In genomic region chr17:45241315-45242011, GRCh38 we compare ENCODE assay signal across 8 cellular contexts. TPM values are rescaled to one million over a fixed set of nuclear protein-coding genes. Genes with fewer than 3 reads are reported as not detected.
DNase-seq lines count a peak whose midpoint lies in the region; ATAC-seq and TF ChIP-seq lines count a peak whose summit lies in the region.

No MANE protein-coding gene starts in this region.

- CTCF ChIA-PET in IMR-90 (lab: Yijun Ruan, JAX) = interaction anchor here (0.5 to 1.6 kb wide), 2 partner anchors 23 to 652 kb away, joined by 3 to 4 read pairs; no protein-coding TSS in a partner anchor

- BruUV-seq in IMR-90 (replicated peaks; lab: Mats Ljungman, UMichigan) = no TSS peak

- no peak overlapping the region for H3K9ac ChIP-seq in IMR-90 (ENCODE audit: low read depth, low read length)

- H3K4me2 ChIP-seq in IMR-90 (ENCODE audit: low read depth, low read length) = no peak overlapping the region; the same call in 1 of the 2 replicates

- ATAC-seq in IMR-90 (ENCODE audit: low read depth) (no peak), T-helper 17 cell (no peak), left ventricle myocardium superior (peak; percentile 29), GM18498 (IDR thresholded peaks at IDR 0.05; ENCODE audit: unreplicated experiment) (no peak), GM18502 (IDR thresholded peaks at IDR 0.05; ENCODE audit: poor library complexity, unreplicated experiment) (no peak), GM21786 (IDR thresholded peaks at IDR 0.05; ENCODE audit: unreplicated experiment) (no peak)

- no peak for TF ChIP-seq POLR2A in IMR-90 (IDR thresholded peaks at IDR 0.05; ENCODE audit: low read depth, low read length)

- H3K9me3 ChIP-seq in IMR-90 (ENCODE audit: control insufficient read depth, insufficient read depth, low read length) (no peaks in the 10 kb centered on the region), T-helper 17 cell (ENCODE audit: control insufficient read depth, low read length, poor library complexity, severe bottlenecking) (no peaks in the 10 kb centered on the region)

- POLR2A ChIA-PET in IMR-90 (lab: Charles Lee; ENCODE audit: unreplicated experiment) = no interaction called here

- no peak overlapping the region for H2AK5ac ChIP-seq in IMR-90 (ENCODE audit: low read depth, low read length)

- no peak overlapping the region for H2BK20ac ChIP-seq in IMR-90 (ENCODE audit: low read depth, low read length)

- H3K4ac ChIP-seq in IMR-90 (ENCODE audit: low read depth, low read length) = no peak overlapping the region

- no peak overlapping the region for H4K91ac ChIP-seq in IMR-90 (ENCODE audit: insufficient read depth, low read depth, low read length)

- TF ChIP-seq RAD21 in IMR-90 (IDR thresholded peaks at IDR 0.05; ENCODE audit: low read length) = no peak

- DNase-seq in IMR-90 = no peak
- no peak for DNase-seq in T-helper 17 cell
- peak; percentile 57 for DNase-seq in left ventricle myocardium superior
- DNase-seq in retina = peak; percentile 78
- DNase-seq in activated CD4-positive, alpha-beta T cell treated with anti-CD3 and anti-CD28 coated beads for 4 hours = no peak

- no peak overlapping the region for H3K18ac ChIP-seq in IMR-90 (ENCODE audit: low read depth, low read length)

- H3K27ac ChIP-seq in IMR-90 (ENCODE audit: insufficient read depth, low read length) = no peak overlapping the region

- dilution Hi-C loops in IMR-90 (cut with HindIII; ENCODE audit: low sequenced_read_pairs, unreplicated experiment) = no loop called here

- TF ChIP-seq CTCF in IMR-90 (conservative IDR thresholded peaks at IDR 0.05; ENCODE audit: low read depth, low read length) = no peak

- H3K79me1 ChIP-seq in IMR-90 (ENCODE audit: low read depth in 1 of 2, low read length in 2 of 2) = 0 out of 4 replicates have a peak, but pooled peaks cover 0 to 3% of the 10 kb centered on the region in 2 experiments

- peaks cover 4% of the 10 kb centered on the region; the same call in 1 of the 2 replicates for H3K27me3 ChIP-seq in IMR-90 (ENCODE audit: control insufficient read depth, insufficient read depth, low read length)

- H4K8ac ChIP-seq in IMR-90 (ENCODE audit: low read depth in 2 of 2, low read length in 2 of 2) = no peak overlapping the region

- peaks cover 5% of the 10 kb centered on the region; the same call in 1 of the 2 replicates for H3K4me1 ChIP-seq in IMR-90 (ENCODE audit: control insufficient read depth, insufficient read depth, low read length)

- no peak overlapping the region for H3K14ac ChIP-seq in IMR-90 (replicated peaks; ENCODE audit: low read depth, low read length)

- peak overlapping the region; percentile 46 for H2AFZ ChIP-seq in IMR-90 (replicated peaks; ENCODE audit: low read length, poor library complexity)

- H2BK120ac ChIP-seq in IMR-90 (ENCODE audit: low read depth, low read length) = no peak overlapping the region

- H2AK9ac ChIP-seq in IMR-90 (replicated peaks; ENCODE audit: low read depth, low read length, poor library complexity) = no peak overlapping the region

- H3K27ac Mint-ChIP-seq in T-helper 17 cell = peak overlapping the region; percentile 21

- no peak overlapping the region for H3K4me3 ChIP-seq in IMR-90 (ENCODE audit: insufficient read depth, low read depth, low read length)

- H3K56ac ChIP-seq in IMR-90 (ENCODE audit: extremely low read depth, insufficient read depth, low read length) = no peak overlapping the region

- H2BK5ac ChIP-seq in IMR-90 (ENCODE audit: low read depth, low read length, poor library complexity, severe bottlenecking) = no peak overlapping the region

- no peaks in the 10 kb centered on the region for H4K20me1 ChIP-seq in IMR-90 (ENCODE audit: insufficient read depth, low read length)

- in situ Hi-C loops in IMR-90 (cut with MboI; ENCODE audit: low sequenced_read_pairs) = no loop called here

- H4K5ac ChIP-seq in IMR-90 (ENCODE audit: low read depth, low read length) = no peak overlapping the region

- no peak overlapping the region for H2BK15ac ChIP-seq in IMR-90 (ENCODE audit: low read depth, low read length)

- no peak overlapping the region for H3K4me3 Mint-ChIP-seq in T-helper 17 cell

- H3K36me3 ChIP-seq in IMR-90 (ENCODE audit: control insufficient read depth, insufficient read depth, low read length) = peaks cover 14% of the 10 kb centered on the region; the same call in 1 of the 2 replicates

- H3K27me3 Mint-ChIP-seq in T-helper 17 cell = no peaks in the 10 kb centered on the region

- H3K36me3 Mint-ChIP-seq in T-helper 17 cell (ENCODE audit: low read depth) = peaks cover 12% of the 10 kb centered on the region

- intact Hi-C loops in IMR-90 (cut with micrococcal nuclease) = no loop called here
- intact Hi-C loops in left ventricle myocardium superior (cut with micrococcal nuclease) = no loop called here

- 11% methylated on average over 19 of the region's 60 CpGs; no CpG with 5 or more reads in 1 of the 2 experiments for WGBS in IMR-90 (ENCODE audit: extremely low coverage in 2 of 2, insufficient read length in 1 of 2), 2 experiments

- H3K9me1 ChIP-seq in IMR-90 (ENCODE audit: insufficient read depth, low read length) = 0 out of 2 replicates have a peak, but pooled peaks cover 2% of the 10 kb centered on the region

- H3K23ac ChIP-seq in IMR-90 (ENCODE audit: low read depth, low read length) = no peak overlapping the region

- peaks cover 32% of the 10 kb centered on the region for H3K4me1 Mint-ChIP-seq in T-helper 17 cell

TF ChIP-seq in IMR-90, 13 proteins besides CTCF, POLR2A, EP300 and RAD21:
- no peak for TF ChIP-seq MAFK (IDR thresholded peaks at IDR 0.05; ENCODE audit: low read depth, low read length)
- no peak for TF ChIP-seq USF2 (IDR thresholded peaks at IDR 0.05; ENCODE audit: low read depth, low read length)
- TF ChIP-seq ELK1 (IDR thresholded peaks at IDR 0.05; ENCODE audit: borderline replicate concordance, low read depth, low read length) = no peak
- no peak for TF ChIP-seq CEBPB (IDR thresholded peaks at IDR 0.05; ENCODE audit: low read depth, low read length)
- no peak for TF ChIP-seq FOS (IDR thresholded peaks at IDR 0.05; ENCODE audit: low read depth, low read length)
- TF ChIP-seq MAZ (IDR thresholded peaks at IDR 0.05; ENCODE audit: borderline replicate concordance, low read depth, low read length) = no peak
- no peak for TF ChIP-seq RFX5 (IDR thresholded peaks at IDR 0.05; ENCODE audit: low read depth, low read length)
- TF ChIP-seq RCOR1 (IDR thresholded peaks at IDR 0.05; ENCODE audit: insufficient replicate concordance, low read length) = no peak
- no peak for TF ChIP-seq NFE2L2 (IDR thresholded peaks at IDR 0.05; ENCODE audit: low read depth, low read length)
- no peak for TF ChIP-seq MXI1 (IDR thresholded peaks at IDR 0.05; ENCODE audit: borderline replicate concordance, low read depth, low read length)
- no peak for TF ChIP-seq SMC3 (IDR thresholded peaks at IDR 0.05; ENCODE audit: low read depth, low read length)
- no peak for TF ChIP-seq CHD1 (IDR thresholded peaks at IDR 0.05; ENCODE audit: low read depth, low read length)
- TF ChIP-seq BHLHE40 (IDR thresholded peaks at IDR 0.05; ENCODE audit: low read depth, low read length) = no peak
TF ChIP-seq in IMR-90: peak in this region for 0.

RNA-seq across cellular contexts. Expression of gene FMNL1, which starts 19.8 kb away (rescaled TPM):
- total RNA-seq in IMR-90 (2012; rRNA removed) (0.36 and 0.56 TPM in 2 replicates), T-helper 17 cell (100 to 1,000 TPM; 509 to 550 TPM), left ventricle myocardium superior (14.0 TPM)
- 1.4 and 2.3 TPM in 2 replicates for polyA plus RNA-seq in IMR-90 (2012; rRNA removed)
- polyA plus RNA-seq in IMR-90 (2012; cell fraction: cytosol; rRNA removed) = 4.2 and 5.3 TPM in 2 replicates
- 10.8 and 12.1 TPM in 2 replicates for polyA plus RNA-seq in IMR-90 (2012; cell fraction: nucleus; rRNA removed; ENCODE audit: low replicate concordance)

RNA-seq across cellular contexts. Expression of gene SPATA32, which starts 20.4 kb away (rescaled TPM):
- total RNA-seq in IMR-90 (2012; rRNA removed) (under 0.01 and 0.18 TPM in 2 replicates), T-helper 17 cell (under 1 TPM in 1 of 2 donors, not detected in 1; 0.17 TPM), left ventricle myocardium superior (not detected)
- polyA plus RNA-seq in IMR-90 (2012; rRNA removed) = not detected in 2 replicates
- polyA plus RNA-seq in IMR-90 (2012; cell fraction: cytosol; rRNA removed) = not detected in 2 replicates
- 0.09 TPM in 1 of 2 replicates, not detected in the other for polyA plus RNA-seq in IMR-90 (2012; cell fraction: nucleus; rRNA removed; ENCODE audit: low replicate concordance)

Comparison
In these comparisons a context has a peak if more than half of its experiments do, and no peak if none do; other contexts are left out.
1. DNase-seq: peak in left ventricle myocardium superior (single experiment) and retina (single experiment); none in IMR-90 (single experiment), T-helper 17 cell (0 of 3) and activated CD4-positive, alpha-beta T cell treated with anti-CD3 and anti-CD28 coated beads for 4 hours (0 of 2).
2. RNA of gene FMNL1, which starts 19.8 kb away (total RNA-seq): 509 to 550 TPM in T-helper 17 cell; 14.0 TPM in left ventricle myocardium superior (single experiment) and 0.36 to 0.56 TPM in IMR-90; every median in the first group is over 10 times any median in the second.